8 cellular contexts compared by ENCODE assay signal in the genomic region with DNA sequence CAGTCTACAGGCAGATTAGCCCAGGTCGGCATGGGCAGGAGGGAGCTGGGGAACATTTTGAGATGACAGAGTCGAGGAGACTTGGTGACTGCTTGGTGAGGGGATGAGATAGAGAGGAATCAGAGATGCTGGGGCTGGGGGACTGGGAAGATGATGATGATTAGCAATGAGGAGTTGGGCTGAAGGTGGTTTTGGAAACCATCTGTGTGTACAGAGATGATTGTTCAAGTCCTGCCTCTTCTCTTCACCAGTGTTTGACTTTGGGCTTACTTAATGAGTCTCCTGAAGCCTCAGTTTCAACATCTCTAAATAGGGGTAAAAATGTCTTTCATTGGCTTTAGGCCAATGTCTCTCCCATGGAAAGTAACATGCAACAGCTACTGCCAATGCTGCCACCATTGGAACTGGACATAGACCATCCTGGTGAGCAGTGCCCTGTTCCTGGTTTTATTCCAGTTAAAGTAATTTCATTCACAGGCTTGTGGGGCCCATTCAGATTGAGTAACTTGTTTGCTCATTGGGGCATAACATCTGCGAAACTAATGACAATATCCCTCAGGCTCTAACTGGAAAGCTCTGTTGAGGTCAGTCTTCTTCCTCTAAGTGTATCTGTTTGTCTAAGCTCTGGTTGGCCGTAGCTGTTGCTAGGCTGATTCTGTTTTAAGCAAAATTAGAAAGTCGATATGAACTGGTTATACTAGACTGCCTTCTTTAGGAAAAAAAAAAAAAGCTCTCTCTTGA.
DNase-seq lines count a peak whose midpoint lies in the region; ATAC-seq lines count a peak whose summit lies in the region.

No MANE protein-coding gene starts in this region.

- no peak for ATAC-seq in GM18873 (IDR thresholded peaks at IDR 0.05; ENCODE audit: low FRiP score, unreplicated experiment)

- peak; percentile 7 for DNase-seq in CD1c-positive myeloid dendritic cell (ENCODE audit: extremely low spot score)
- DNase-seq in NCI-H2081 treated with DMSO at 0.1 percent for 48 hours (lab: John Stamatoyannopoulos, UW): peak; percentile 2
- peak; percentile 92 for DNase-seq in epidermal melanocyte (ENCODE audit: insufficient read length, low spot score)
- peak; percentile 95 for DNase-seq in non-pigmented ciliary epithelial cell (ENCODE audit: low read depth)
- DNase-seq in OCI-M2 (lab: John Stamatoyannopoulos, UW; ENCODE audit: unreplicated experiment): no peak
- no peak for DNase-seq in stimulated activated naive CD4-positive, alpha-beta T cell (lab: John Stamatoyannopoulos, UW)
- no peak for DNase-seq in activated CD4-positive, CD25-positive, alpha-beta regulatory T cell treated with anti-CD3 and anti-CD28 coated beads, Interleukin-2, amount 50 U/mL, for 72 hours

Comparison
In these comparisons a context has a peak if more than half of its experiments do, and no peak if none do; other contexts are left out.
1. DNase-seq: peak in CD1c-positive myeloid dendritic cell (single experiment), NCI-H2081 treated with DMSO at 0.1 percent for 48 hours (single experiment), epidermal melanocyte (single experiment) and non-pigmented ciliary epithelial cell (single experiment); none in OCI-M2 (single experiment), stimulated activated naive CD4-positive, alpha-beta T cell (0 of 6) and activated CD4-positive, CD25-positive, alpha-beta regulatory T cell treated with anti-CD3 and anti-CD28 coated beads, Interleukin-2, amount 50 U/mL, for 72 hours (single experiment).